2 cellular contexts compared by ENCODE assay signal in the genomic region with DNA sequence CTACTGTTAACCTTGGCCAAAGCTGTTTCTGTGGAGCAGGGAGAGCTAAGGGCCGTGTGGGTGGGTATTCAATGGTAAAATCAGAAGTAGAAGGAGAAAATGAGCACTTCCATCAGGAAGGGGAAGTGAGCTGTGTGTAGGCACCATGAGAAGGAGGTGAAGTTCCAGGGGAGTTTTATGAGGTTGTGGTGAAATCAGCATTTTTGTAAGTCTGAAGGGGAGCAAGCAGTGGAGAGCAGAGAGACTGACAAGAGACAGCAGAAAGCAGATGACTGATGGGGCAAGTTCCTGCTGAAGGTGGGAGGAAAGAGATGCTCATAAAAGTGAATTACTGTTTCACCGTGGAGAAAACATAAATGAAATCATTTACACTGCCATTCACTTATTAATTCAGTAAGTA.
TF ChIP-seq lines count a peak whose summit lies in the region.

No MANE protein-coding gene starts in this region.

TF ChIP-seq in IMR-90, 13 proteins besides CTCF, POLR2A, EP300 and RAD21:
- TF ChIP-seq MAZ (IDR thresholded peaks at IDR 0.05; ENCODE audit: borderline replicate concordance, low read depth, low read length) (no peak), MAFK (IDR thresholded peaks at IDR 0.05; ENCODE audit: low read depth, low read length) (no peak), FOS (IDR thresholded peaks at IDR 0.05; ENCODE audit: low read depth, low read length) (no peak), CHD1 (IDR thresholded peaks at IDR 0.05; ENCODE audit: low read depth, low read length) (no peak), NFE2L2 (IDR thresholded peaks at IDR 0.05; ENCODE audit: low read depth, low read length) (no peak), RFX5 (IDR thresholded peaks at IDR 0.05; ENCODE audit: low read depth, low read length) (no peak), SMC3 (IDR thresholded peaks at IDR 0.05; ENCODE audit: low read depth, low read length) (no peak), MXI1 (IDR thresholded peaks at IDR 0.05; ENCODE audit: borderline replicate concordance, low read depth, low read length) (no peak), RCOR1 (IDR thresholded peaks at IDR 0.05; ENCODE audit: insufficient replicate concordance, low read length) (no peak), BHLHE40 (IDR thresholded peaks at IDR 0.05; ENCODE audit: low read depth, low read length) (no peak), CEBPB (IDR thresholded peaks at IDR 0.05; ENCODE audit: low read depth, low read length) (no peak)
- TF ChIP-seq, protein P1, sequence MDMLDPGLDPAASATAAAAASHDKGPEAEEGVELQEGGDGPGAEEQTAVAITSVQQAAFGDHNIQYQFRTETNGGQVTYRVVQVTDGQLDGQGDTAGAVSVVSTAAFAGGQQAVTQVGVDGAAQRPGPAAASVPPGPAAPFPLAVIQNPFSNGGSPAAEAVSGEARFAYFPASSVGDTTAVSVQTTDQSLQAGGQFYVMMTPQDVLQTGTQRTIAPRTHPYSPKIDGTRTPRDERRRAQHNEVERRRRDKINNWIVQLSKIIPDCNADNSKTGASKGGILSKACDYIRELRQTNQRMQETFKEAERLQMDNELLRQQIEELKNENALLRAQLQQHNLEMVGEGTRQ (IDR thresholded peaks at IDR 0.05; ENCODE audit: low read depth, low read length) = no peak
- TF ChIP-seq, protein P2, sequence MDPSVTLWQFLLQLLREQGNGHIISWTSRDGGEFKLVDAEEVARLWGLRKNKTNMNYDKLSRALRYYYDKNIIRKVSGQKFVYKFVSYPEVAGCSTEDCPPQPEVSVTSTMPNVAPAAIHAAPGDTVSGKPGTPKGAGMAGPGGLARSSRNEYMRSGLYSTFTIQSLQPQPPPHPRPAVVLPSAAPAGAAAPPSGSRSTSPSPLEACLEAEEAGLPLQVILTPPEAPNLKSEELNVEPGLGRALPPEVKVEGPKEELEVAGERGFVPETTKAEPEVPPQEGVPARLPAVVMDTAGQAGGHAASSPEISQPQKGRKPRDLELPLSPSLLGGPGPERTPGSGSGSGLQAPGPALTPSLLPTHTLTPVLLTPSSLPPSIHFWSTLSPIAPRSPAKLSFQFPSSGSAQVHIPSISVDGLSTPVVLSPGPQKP (IDR thresholded peaks at IDR 0.05; ENCODE audit: borderline replicate concordance, low read depth, low read length) = no peak

TF ChIP-seq in GM12878, 131 proteins besides CTCF, POLR2A, EP300 and RAD21:
- TF ChIP-seq PAX5 (IDR thresholded peaks at IDR 0.05; ENCODE audit: borderline replicate concordance, low read depth, low read length) (no peak), HDAC6 (IDR thresholded peaks at IDR 0.05; ENCODE audit: unreplicated experiment) (no peak), ATF2 (IDR thresholded peaks at IDR 0.05; ENCODE audit: low read length) (no peak), YBX1 (IDR thresholded peaks at IDR 0.05) (no peak), CEBPB (IDR thresholded peaks at IDR 0.05; ENCODE audit: borderline replicate concordance in 1 of 2, low read depth in 2 of 2, low read length in 2 of 2) (no peak), RUNX3 (IDR thresholded peaks at IDR 0.05; ENCODE audit: low read length) (peak; percentile 33; the same call in 1 of the 2 replicates), ZBED1 (IDR thresholded peaks at IDR 0.05; ENCODE audit: borderline replicate concordance) (no peak), FOXK2 (IDR thresholded peaks at IDR 0.05) (no peak), ETV6 (conservative IDR thresholded peaks at IDR 0.05 in 1 of 2, IDR thresholded peaks at IDR 0.05 in 1 of 2; ENCODE audit: borderline replicate concordance in 1 of 2, low read depth in 1 of 2) (peak in 1 of 2 experiments; percentile 54; a peak in 1 of 4 replicates), PKNOX1 (IDR thresholded peaks at IDR 0.05) (peak; percentile 46; the same call in 1 of the 2 replicates), HDAC2 (IDR thresholded peaks at IDR 0.05) (no peak), SPI1 (IDR thresholded peaks at IDR 0.05; ENCODE audit: borderline replicate concordance, insufficient read depth, low read depth, low read length) (peak; percentile 69; the same call in 1 of the 2 replicates), ASH2L (IDR thresholded peaks at IDR 0.05; ENCODE audit: borderline replicate concordance, low read depth) (no peak)
